Comparison of ENCODE assay signal across 13 cellular contexts in the genomic region with DNA sequence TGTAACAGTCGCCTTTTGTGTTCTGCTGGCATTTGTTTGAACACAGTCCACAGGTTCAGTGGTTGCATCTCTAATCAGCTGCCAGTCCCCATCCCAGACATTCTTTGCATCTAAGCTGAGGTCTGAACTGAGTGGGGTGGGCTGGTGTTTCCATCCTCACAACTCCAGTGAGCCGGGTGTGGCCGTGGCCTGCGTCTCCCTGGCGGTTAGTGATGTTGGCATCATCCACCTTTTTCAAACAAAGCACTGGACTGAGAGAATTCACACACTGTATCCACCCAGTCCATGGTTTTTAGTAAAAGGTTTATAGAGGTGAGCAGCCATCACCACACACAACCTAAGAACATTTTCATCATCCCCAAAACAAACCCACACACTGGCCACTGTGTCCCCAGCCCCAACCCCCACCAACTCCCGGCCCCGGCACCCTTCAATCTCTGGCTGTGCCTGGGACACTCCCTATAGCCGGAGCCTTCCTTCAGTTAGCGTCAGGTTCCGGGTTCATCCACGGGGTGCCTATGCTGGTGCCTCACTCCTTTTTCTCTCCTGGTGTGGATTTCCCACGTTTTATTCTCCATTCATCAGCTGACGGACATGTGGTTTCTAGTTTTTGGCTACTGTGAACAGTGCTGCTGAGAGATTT.
"Had no signal": no experiment of that assay in that cellular context is flagged by ENCODE, and none has a peak within 500 bp of the region (broad histone marks: within the 10 kb centered on the region; RNA-seq: fewer than 3 reads in every experiment).

No MANE protein-coding gene starts in this region.

- H3K9me3 Mint-ChIP-seq: activated B cell treated with CpG ODN at 0.5 μM for 24 hours; activated CD4-positive, alpha-beta T cell treated with anti-CD3 and anti-CD28 coated beads, Interleukin-2, amount 10 ng/mL, durations not matched to agents 7 days and 5 days had no signal

- H3K27me3 ChIP-seq: ovary, transverse colon had no signal

- H3K4me3 ChIP-seq: coronary artery, ovary, transverse colon had no signal

- H3K36me3 ChIP-seq: ovary had no signal

- DNase-seq: activated B cell treated with CpG ODN at 0.5 μM for 24 hours; activated CD4-positive, alpha-beta T cell treated with anti-CD3 and anti-CD28 coated beads, Interleukin-2, amount 10 ng/mL, durations not matched to agents 7 days and 5 days; activated CD8-positive, alpha-beta memory T cell treated with anti-CD3 and anti-CD28 coated beads for 24 hours; activated naive CD4-positive, alpha-beta T cell; effector CD4-positive, alpha-beta T cell; kidney; mesendoderm; retina; stimulated activated CD4-positive, alpha-beta T cell treated with anti-CD3 and anti-CD28 coated beads, Interleukin-4, amount 100 ng/mL, for 4 hours; T-helper 2 cell; transverse colon had no signal

- H3K27ac Mint-ChIP-seq: activated B cell treated with CpG ODN at 0.5 μM for 24 hours; activated CD4-positive, alpha-beta T cell treated with anti-CD3 and anti-CD28 coated beads, Interleukin-2, amount 10 ng/mL, durations not matched to agents 7 days and 5 days had no signal

- H3K27me3 Mint-ChIP-seq: activated B cell treated with CpG ODN at 0.5 μM for 24 hours; activated CD4-positive, alpha-beta T cell treated with anti-CD3 and anti-CD28 coated beads, Interleukin-2, amount 10 ng/mL, durations not matched to agents 7 days and 5 days had no signal

- H3K4me3 Mint-ChIP-seq: activated B cell treated with CpG ODN at 0.5 μM for 24 hours; activated CD4-positive, alpha-beta T cell treated with anti-CD3 and anti-CD28 coated beads, Interleukin-2, amount 10 ng/mL, durations not matched to agents 7 days and 5 days had no signal

- H3K9me3 ChIP-seq: ovary, transverse colon had no signal

- H3K27ac ChIP-seq: coronary artery, ovary, transverse colon had no signal
